ENCODE assay signal across 1 cellular context in genomic region chr5:92944903-92945629, GRCh38.
A peak's percentile ranks its signal among the peaks of the same experiment; 100 is the strongest.
TF ChIP-seq lines count a peak whose summit lies in the region.

No MANE protein-coding gene starts in this region.

TF ChIP-seq in HepG2, 621 proteins besides CTCF, POLR2A, EP300 and RAD21 (continued from another document):
- TF ChIP-seq THAP9 (CRISPR knock-in tag; IDR thresholded peaks at IDR 0.05; ENCODE audit: borderline replicate concordance) (no peak), ZC3H13 (CRISPR knock-in tag; IDR thresholded peaks at IDR 0.05) (no peak), ZNF772 (CRISPR knock-in tag; IDR thresholded peaks at IDR 0.05) (no peak), ZNF878 (CRISPR knock-in tag; IDR thresholded peaks at IDR 0.05) (no peak), ZNF644 (CRISPR knock-in tag; IDR thresholded peaks at IDR 0.05; ENCODE audit: low read depth) (no peak; the same call in 1 of the 2 replicates), SALL2 (CRISPR knock-in tag; IDR thresholded peaks at IDR 0.05) (no peak), ZNF451 (CRISPR knock-in tag; IDR thresholded peaks at IDR 0.05) (no peak), POLR2AphosphoS2 (IDR thresholded peaks at IDR 0.05; ENCODE audit: low read depth, low read length) (no peak), MBNL3 (CRISPR knock-in tag; conservative IDR thresholded peaks at IDR 0.05) (no peak), HNF4A (CRISPR knock-in tag; IDR thresholded peaks at IDR 0.05) (peak; percentile 80; the same call in 1 of the 2 replicates), ZBTB39 (CRISPR knock-in tag; IDR thresholded peaks at IDR 0.05) (no peak), SRSF4 (IDR thresholded peaks at IDR 0.05; ENCODE audit: low read depth, low read length, poor library complexity, severe bottlenecking) (no peak), SP5 (CRISPR knock-in tag; IDR thresholded peaks at IDR 0.05; ENCODE audit: borderline replicate concordance, low read depth) (peak; percentile 61), ZNF83 (CRISPR knock-in tag; IDR thresholded peaks at IDR 0.05; ENCODE audit: borderline replicate concordance) (no peak), ZNF276 (CRISPR knock-in tag; IDR thresholded peaks at IDR 0.05; ENCODE audit: low read depth) (no peak)
- TF ChIP-seq, protein P1, sequence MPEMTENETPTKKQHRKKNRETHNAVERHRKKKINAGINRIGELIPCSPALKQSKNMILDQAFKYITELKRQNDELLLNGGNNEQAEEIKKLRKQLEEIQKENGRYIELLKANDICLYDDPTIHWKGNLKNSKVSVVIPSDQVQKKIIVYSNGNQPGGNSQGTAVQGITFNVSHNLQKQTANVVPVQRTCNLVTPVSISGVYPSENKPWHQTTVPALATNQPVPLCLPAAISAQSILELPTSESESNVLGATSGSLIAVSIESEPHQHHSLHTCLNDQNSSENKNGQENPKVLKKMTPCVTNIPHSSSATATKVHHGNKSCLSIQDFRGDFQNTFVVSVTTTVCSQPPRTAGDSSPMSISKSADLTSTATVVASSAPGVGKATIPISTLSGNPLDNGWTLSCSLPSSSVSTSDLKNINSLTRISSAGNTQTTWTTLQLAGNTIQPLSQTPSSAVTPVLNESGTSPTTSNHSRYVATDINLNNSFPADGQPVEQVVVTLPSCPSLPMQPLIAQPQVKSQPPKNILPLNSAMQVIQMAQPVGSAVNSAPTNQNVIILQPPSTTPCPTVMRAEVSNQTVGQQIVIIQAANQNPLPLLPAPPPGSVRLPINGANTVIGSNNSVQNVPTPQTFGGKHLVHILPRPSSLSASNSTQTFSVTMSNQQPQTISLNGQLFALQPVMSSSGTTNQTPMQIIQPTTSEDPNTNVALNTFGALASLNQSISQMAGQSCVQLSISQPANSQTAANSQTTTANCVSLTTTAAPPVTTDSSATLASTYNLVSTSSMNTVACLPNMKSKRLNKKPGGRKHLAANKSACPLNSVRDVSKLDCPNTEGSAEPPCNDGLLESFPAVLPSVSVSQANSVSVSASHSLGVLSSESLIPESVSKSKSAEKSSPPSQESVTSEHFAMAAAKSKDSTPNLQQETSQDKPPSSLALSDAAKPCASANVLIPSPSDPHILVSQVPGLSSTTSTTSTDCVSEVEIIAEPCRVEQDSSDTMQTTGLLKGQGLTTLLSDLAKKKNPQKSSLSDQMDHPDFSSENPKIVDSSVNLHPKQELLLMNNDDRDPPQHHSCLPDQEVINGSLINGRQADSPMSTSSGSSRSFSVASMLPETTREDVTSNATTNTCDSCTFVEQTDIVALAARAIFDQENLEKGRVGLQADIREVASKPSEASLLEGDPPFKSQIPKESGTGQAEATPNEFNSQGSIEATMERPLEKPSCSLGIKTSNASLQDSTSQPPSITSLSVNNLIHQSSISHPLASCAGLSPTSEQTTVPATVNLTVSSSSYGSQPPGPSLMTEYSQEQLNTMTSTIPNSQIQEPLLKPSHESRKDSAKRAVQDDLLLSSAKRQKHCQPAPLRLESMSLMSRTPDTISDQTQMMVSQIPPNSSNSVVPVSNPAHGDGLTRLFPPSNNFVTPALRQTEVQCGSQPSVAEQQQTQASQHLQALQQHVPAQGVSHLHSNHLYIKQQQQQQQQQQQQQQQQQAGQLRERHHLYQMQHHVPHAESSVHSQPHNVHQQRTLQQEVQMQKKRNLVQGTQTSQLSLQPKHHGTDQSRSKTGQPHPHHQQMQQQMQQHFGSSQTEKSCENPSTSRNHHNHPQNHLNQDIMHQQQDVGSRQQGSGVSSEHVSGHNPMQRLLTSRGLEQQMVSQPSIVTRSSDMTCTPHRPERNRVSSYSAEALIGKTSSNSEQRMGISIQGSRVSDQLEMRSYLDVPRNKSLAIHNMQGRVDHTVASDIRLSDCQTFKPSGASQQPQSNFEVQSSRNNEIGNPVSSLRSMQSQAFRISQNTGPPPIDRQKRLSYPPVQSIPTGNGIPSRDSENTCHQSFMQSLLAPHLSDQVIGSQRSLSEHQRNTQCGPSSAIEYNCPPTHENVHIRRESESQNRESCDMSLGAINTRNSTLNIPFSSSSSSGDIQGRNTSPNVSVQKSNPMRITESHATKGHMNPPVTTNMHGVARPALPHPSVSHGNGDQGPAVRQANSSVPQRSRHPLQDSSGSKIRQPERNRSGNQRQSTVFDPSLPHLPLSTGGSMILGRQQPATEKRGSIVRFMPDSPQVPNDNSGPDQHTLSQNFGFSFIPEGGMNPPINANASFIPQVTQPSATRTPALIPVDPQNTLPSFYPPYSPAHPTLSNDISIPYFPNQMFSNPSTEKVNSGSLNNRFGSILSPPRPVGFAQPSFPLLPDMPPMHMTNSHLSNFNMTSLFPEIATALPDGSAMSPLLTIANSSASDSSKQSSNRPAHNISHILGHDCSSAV (CRISPR knock-in tag; IDR thresholded peaks at IDR 0.05; ENCODE audit: borderline replicate concordance): no peak
- TF ChIP-seq, protein P2, sequence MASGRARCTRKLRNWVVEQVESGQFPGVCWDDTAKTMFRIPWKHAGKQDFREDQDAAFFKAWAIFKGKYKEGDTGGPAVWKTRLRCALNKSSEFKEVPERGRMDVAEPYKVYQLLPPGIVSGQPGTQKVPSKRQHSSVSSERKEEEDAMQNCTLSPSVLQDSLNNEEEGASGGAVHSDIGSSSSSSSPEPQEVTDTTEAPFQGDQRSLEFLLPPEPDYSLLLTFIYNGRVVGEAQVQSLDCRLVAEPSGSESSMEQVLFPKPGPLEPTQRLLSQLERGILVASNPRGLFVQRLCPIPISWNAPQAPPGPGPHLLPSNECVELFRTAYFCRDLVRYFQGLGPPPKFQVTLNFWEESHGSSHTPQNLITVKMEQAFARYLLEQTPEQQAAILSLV (CRISPR knock-in tag; IDR thresholded peaks at IDR 0.05; ENCODE audit: borderline replicate concordance): no peak
